Comparison of ENCODE assay signal across 19 cellular contexts in the genomic region with DNA sequence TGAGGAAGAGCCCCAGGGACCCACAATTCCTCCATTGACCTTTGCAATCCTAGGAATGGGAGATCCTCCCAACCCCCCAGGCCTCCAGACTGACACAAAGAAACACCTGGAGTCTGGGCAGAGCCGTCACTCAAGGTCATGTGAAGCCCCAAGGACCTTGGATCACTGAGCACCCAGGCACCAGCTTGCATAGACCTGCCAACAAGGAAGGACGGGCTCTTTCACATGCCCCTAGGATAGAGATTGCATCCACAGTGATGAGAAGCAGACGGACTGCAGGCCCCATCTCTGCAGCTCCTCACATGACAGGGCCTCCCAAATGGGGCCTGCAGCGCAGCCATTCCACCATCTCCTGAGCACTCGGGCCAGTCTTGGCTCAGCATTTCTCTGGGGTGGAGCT.
"Had no signal": no experiment of that assay in that cellular context is flagged by ENCODE, and none has a peak within 500 bp of the region (broad histone marks: within the 10 kb centered on the region; RNA-seq: fewer than 3 reads in every experiment).

No MANE protein-coding gene starts in this region.

- H3K4me1 ChIP-seq: esophagus squamous epithelium, lower lobe of right lung, neural progenitor cell, parathyroid adenoma, prostate gland, transverse colon had no signal

- H3K79me2 ChIP-seq: parathyroid adenoma had no signal

- DNase-seq: dermis blood vessel endothelial cell; effector memory CD4-positive, alpha-beta T cell; esophagus squamous epithelium; hypothalamus; immature natural killer cell; left ventricle myocardium superior; lower lobe of right lung; midbrain; naive thymus-derived CD4-positive, alpha-beta T cell; right cardiac atrium; sigmoid colon; stimulated activated CD4-positive, alpha-beta T cell treated with anti-CD3 and anti-CD28 coated beads, Interleukin-2, amount 100 ng/mL, for 24 hours; stimulated activated CD4-positive, alpha-beta T cell treated with anti-CD3 and anti-CD28 coated beads, Interleukin-4, amount 100 ng/mL, for 24 hours; stimulated activated naive CD8-positive, alpha-beta T cell treated with anti-CD3 and anti-CD28 coated beads, Interleukin-15, Interleukin-2, amounts not matched to agents 100 U/mL and 50 U/mL, for 24 hours; transverse colon had no signal

- H3K9ac ChIP-seq: neural progenitor cell, parathyroid adenoma had no signal

- H3K27ac ChIP-seq: coronary artery, esophagus squamous epithelium, lower lobe of right lung, neural progenitor cell, parathyroid adenoma, prostate gland, transverse colon had no signal

- H3K4me2 ChIP-seq: neural progenitor cell had no signal

- H3K4me3 ChIP-seq: coronary artery, esophagus squamous epithelium, lower lobe of right lung, neural progenitor cell, prostate gland, sigmoid colon, transverse colon had no signal

- H3K9me3 ChIP-seq: lower lobe of right lung, prostate gland, sigmoid colon, transverse colon had no signal

- H3K27me3 ChIP-seq: esophagus squamous epithelium, neural progenitor cell, sigmoid colon, transverse colon had no signal

- H3K36me3 ChIP-seq: lower lobe of right lung, neural progenitor cell, prostate gland, transverse colon had no signal
